1 cellular context compared by ENCODE assay signal in genomic region chr18:31688601-31689000, GRCh38.
TF ChIP-seq lines count a peak whose summit lies in the region.

No MANE protein-coding gene starts in this region.

TF ChIP-seq in GM12878, 131 proteins besides CTCF, POLR2A, EP300 and RAD21 (continued from another document):
- TF ChIP-seq PAX8 (IDR thresholded peaks at IDR 0.05) = no peak
